In genomic region chr10:2329082-2329481, GRCh38 we compare ENCODE assay signal across 28 cellular contexts.
"Had no signal": no experiment of that assay in that cellular context is flagged by ENCODE, and none has a peak within 500 bp of the region (broad histone marks: within the 10 kb centered on the region; RNA-seq: fewer than 3 reads in every experiment).

No MANE protein-coding gene starts in this region.

- H3K4me1 ChIP-seq: stomach, suprapubic skin, testis, thyroid gland, tibial artery, tibial nerve, transverse colon, upper lobe of left lung, upper lobe of right lung, uterus, vagina had no signal

- H3K4me3 Mint-ChIP-seq: stimulated activated effector memory CD8-positive, alpha-beta T cell treated with anti-CD3 and anti-CD28 coated beads, Interleukin-12 subunit alpha, Interleukin-12 subunit beta, amount 100 ng/mL, for 72 hours; stimulated activated memory B cell treated with anti-CD40 and anti-IgM and Interleukin-4, amounts not matched to agents 10 μg/mL and 1 μg/mL and 100 μg/mL, for 72 hours; stimulated activated naive B cell treated with anti-CD40 and anti-IgM and Interleukin-4, amounts not matched to agents 10 μg/mL and 1 μg/mL and 100 μg/mL, for 72 hours; stimulated activated naive CD8-positive, alpha-beta T cell treated with anti-CD3 and anti-CD28 coated beads, Interleukin-15, amount 100 ng/mL, for 72 hours; stimulated activated naive CD8-positive, alpha-beta T cell treated with anti-CD3 and anti-CD28 coated beads, Interleukin-15, Interleukin-2, amounts not matched to agents 100 ng/mL and 50 ng/mL, for 24 hours; type B pancreatic cell had no signal

- H3K27ac Mint-ChIP-seq: stimulated activated effector memory CD8-positive, alpha-beta T cell treated with anti-CD3 and anti-CD28 coated beads, Interleukin-12 subunit alpha, Interleukin-12 subunit beta, amount 100 ng/mL, for 72 hours; stimulated activated memory B cell treated with anti-CD40 and anti-IgM and Interleukin-4, amounts not matched to agents 10 μg/mL and 1 μg/mL and 100 μg/mL, for 72 hours; stimulated activated naive B cell treated with anti-CD40 and anti-IgM and Interleukin-4, amounts not matched to agents 10 μg/mL and 1 μg/mL and 100 μg/mL, for 72 hours; stimulated activated naive CD8-positive, alpha-beta T cell treated with anti-CD3 and anti-CD28 coated beads, Interleukin-15, amount 100 ng/mL, for 72 hours; stimulated activated naive CD8-positive, alpha-beta T cell treated with anti-CD3 and anti-CD28 coated beads, Interleukin-15, Interleukin-2, amounts not matched to agents 100 ng/mL and 50 ng/mL, for 24 hours; type B pancreatic cell had no signal

- H3K36me3 ChIP-seq: stomach, suprapubic skin, thoracic aorta, thyroid gland, tibial artery, tibial nerve, transverse colon, upper lobe of left lung, upper lobe of right lung, uterus, vagina had no signal

- ATAC-seq: stimulated activated effector memory CD8-positive, alpha-beta T cell treated with anti-CD3 and anti-CD28 coated beads, Interleukin-12 subunit alpha, Interleukin-12 subunit beta, amount 100 ng/mL, for 72 hours; stimulated activated memory B cell treated with anti-CD40 and anti-IgM and Interleukin-4, amounts not matched to agents 10 μg/mL and 1 μg/mL and 100 μg/mL, for 72 hours; stimulated activated naive B cell treated with anti-CD40 and anti-IgM and Interleukin-4, amounts not matched to agents 10 μg/mL and 1 μg/mL and 100 μg/mL, for 72 hours; stimulated activated naive CD8-positive, alpha-beta T cell treated with anti-CD3 and anti-CD28 coated beads, Interleukin-15, amount 100 ng/mL, for 72 hours; stimulated activated naive CD8-positive, alpha-beta T cell treated with anti-CD3 and anti-CD28 coated beads, Interleukin-15, Interleukin-2, amounts not matched to agents 100 U/mL and 50 U/mL, for 24 hours; upper lobe of right lung had no signal

- H3K4me3 ChIP-seq: stomach, suprapubic skin, testis, thoracic aorta, thyroid gland, tibial artery, tibial nerve, transverse colon, upper lobe of left lung, upper lobe of right lung, uterus, vagina had no signal

- H3K27ac ChIP-seq: stomach, suprapubic skin, testis, thoracic aorta, thyroid gland, tibial artery, tibial nerve, transverse colon, upper lobe of left lung, upper lobe of right lung, uterus, vagina had no signal

- H3K4me1 Mint-ChIP-seq: stimulated activated effector memory CD8-positive, alpha-beta T cell treated with anti-CD3 and anti-CD28 coated beads, Interleukin-12 subunit alpha, Interleukin-12 subunit beta, amount 100 ng/mL, for 72 hours; stimulated activated memory B cell treated with anti-CD40 and anti-IgM and Interleukin-4, amounts not matched to agents 10 μg/mL and 1 μg/mL and 100 μg/mL, for 72 hours; stimulated activated naive B cell treated with anti-CD40 and anti-IgM and Interleukin-4, amounts not matched to agents 10 μg/mL and 1 μg/mL and 100 μg/mL, for 72 hours; stimulated activated naive CD8-positive, alpha-beta T cell treated with anti-CD3 and anti-CD28 coated beads, Interleukin-15, amount 100 ng/mL, for 72 hours had no signal

- H3K36me3 Mint-ChIP-seq: stimulated activated effector memory CD8-positive, alpha-beta T cell treated with anti-CD3 and anti-CD28 coated beads, Interleukin-12 subunit alpha, Interleukin-12 subunit beta, amount 100 ng/mL, for 72 hours; stimulated activated memory B cell treated with anti-CD40 and anti-IgM and Interleukin-4, amounts not matched to agents 10 μg/mL and 1 μg/mL and 100 μg/mL, for 72 hours; stimulated activated naive B cell treated with anti-CD40 and anti-IgM and Interleukin-4, amounts not matched to agents 10 μg/mL and 1 μg/mL and 100 μg/mL, for 72 hours; type B pancreatic cell had no signal

- DNase-seq: stimulated activated CD4-positive, alpha-beta T cell treated with anti-CD3 and anti-CD28 coated beads, Interleukin-2, amount 100 ng/mL, for 48 hours; stimulated activated CD4-positive, alpha-beta T cell treated with anti-CD3 and anti-CD28 coated beads, Interleukin-4, amount 100 ng/mL, for 1 hour; stimulated activated CD4-positive, alpha-beta T cell treated with anti-CD3 and anti-CD28 coated beads, Interleukin-4, amount 100 ng/mL, for 24 hours; stimulated activated CD4-positive, alpha-beta T cell treated with anti-CD3 and anti-CD28 coated beads, Interleukin-4, amount 100 ng/mL, for 4 hours; stimulated activated CD8-positive, alpha-beta memory T cell treated with anti-CD3 and anti-CD28 coated beads, Interleukin-4, amount 100 ng/mL, for 48 hours; stimulated activated naive B cell treated with anti-CD40 and anti-IgM and Interleukin-4, amounts not matched to agents 10 μg/mL and 1 μg/mL and 100 μg/mL, for 72 hours; stimulated activated naive CD4-positive, alpha-beta T cell; stimulated activated naive CD4-positive, alpha-beta T cell treated with Interleukin-2 at 50 U/mL for 16 hours; stimulated activated naive CD8-positive, alpha-beta T cell treated with anti-CD3 and anti-CD28 coated beads, Interleukin-15, amount 100 ng/mL, for 72 hours; stimulated activated naive CD8-positive, alpha-beta T cell treated with anti-CD3 and anti-CD28 coated beads, Interleukin-15, Interleukin-2, amounts not matched to agents 100 U/mL and 50 U/mL, for 24 hours; stomach; substantia nigra; testis; thyroid gland; tibial artery; transverse colon; trophoblast cell; upper lobe of right lung; uterus had no signal

- H3K27me3 ChIP-seq: stomach, suprapubic skin, testis, thyroid gland, tibial artery, tibial nerve, transverse colon, upper lobe of left lung, upper lobe of right lung, uterus, vagina had no signal

- H3K9me3 Mint-ChIP-seq: stimulated activated effector memory CD8-positive, alpha-beta T cell treated with anti-CD3 and anti-CD28 coated beads, Interleukin-12 subunit alpha, Interleukin-12 subunit beta, amount 100 ng/mL, for 72 hours; stimulated activated memory B cell treated with anti-CD40 and anti-IgM and Interleukin-4, amounts not matched to agents 10 μg/mL and 1 μg/mL and 100 μg/mL, for 72 hours; stimulated activated naive B cell treated with anti-CD40 and anti-IgM and Interleukin-4, amounts not matched to agents 10 μg/mL and 1 μg/mL and 100 μg/mL, for 72 hours; stimulated activated naive CD8-positive, alpha-beta T cell treated with anti-CD3 and anti-CD28 coated beads, Interleukin-15, Interleukin-2, amounts not matched to agents 100 ng/mL and 50 ng/mL, for 24 hours; type B pancreatic cell had no signal

- H3K27me3 Mint-ChIP-seq: stimulated activated memory B cell treated with anti-CD40 and anti-IgM and Interleukin-4, amounts not matched to agents 10 μg/mL and 1 μg/mL and 100 μg/mL, for 72 hours; stimulated activated naive CD8-positive, alpha-beta T cell treated with anti-CD3 and anti-CD28 coated beads, Interleukin-15, Interleukin-2, amounts not matched to agents 100 ng/mL and 50 ng/mL, for 24 hours; type B pancreatic cell had no signal

- H3K9me3 ChIP-seq: stomach, testis, thoracic aorta, thyroid gland, tibial artery, tibial nerve, transverse colon, upper lobe of left lung, upper lobe of right lung, uterus, vagina had no signal
